In the genomic region with DNA sequence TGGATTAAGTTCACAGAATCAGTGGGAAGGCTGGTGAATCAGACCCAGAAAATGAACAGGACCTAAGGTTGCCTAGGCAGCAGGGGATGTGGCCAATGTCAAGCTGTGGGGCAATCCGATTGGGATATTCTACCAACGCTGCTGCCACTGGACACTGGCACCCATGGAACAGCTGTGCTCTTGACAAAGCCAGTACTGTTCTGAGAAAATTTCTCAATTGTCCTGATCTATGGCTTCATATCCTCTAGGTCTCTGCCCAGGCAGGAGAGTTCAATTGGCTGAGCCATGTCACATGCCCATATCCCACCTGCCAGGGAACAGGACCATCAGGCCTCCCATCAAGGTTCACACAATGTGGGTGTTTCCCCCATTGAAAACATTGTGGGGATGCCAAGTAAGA, we compare ENCODE assay signal across 15 cellular contexts. TPM values are rescaled to one million over a fixed set of nuclear protein-coding genes. Genes with fewer than 3 reads are reported as not detected.
"Had no signal": no experiment of that assay in that cellular context is flagged by ENCODE, and none has a peak within 500 bp of the region (broad histone marks: within the 10 kb centered on the region; RNA-seq: fewer than 3 reads in every experiment).

No MANE protein-coding gene starts in this region.

- H3K27ac ChIP-seq: spleen, testis, upper lobe of right lung had no signal

- DNase-seq: activated CD4-positive, alpha-beta T cell treated with anti-CD3 and anti-CD28 coated beads, Interleukin-2, amount 50 U/mL, for 4 hours; activated CD4-positive, CD25-positive, alpha-beta regulatory T cell treated with anti-CD3 and anti-CD28 coated beads, Interleukin-2, amount 50 U/mL, for 72 hours; activated CD8-positive, alpha-beta memory T cell treated with anti-CD3 and anti-CD28 coated beads, Interleukin-2, amount 10 ng/mL, durations not matched to agents 7 days and 5 days; activated gamma-delta T cell; activated naive CD8-positive, alpha-beta T cell treated with anti-CD3 and anti-CD28 coated beads, Interleukin-2, amount 10 ng/mL, durations not matched to agents 7 days and 5 days; activated T-cell treated with anti-CD3 and anti-CD28 coated beads, Interleukin-2, amount 50 U/mL, for 4 hours; left ventricle myocardium superior; naive B cell; right cardiac atrium; spleen; stimulated activated CD4-positive, alpha-beta T cell treated with anti-CD3 and anti-CD28 coated beads, Interleukin-1b, Interleukin-23, amount 100 ng/mL, for 48 hours; stimulated activated naive B cell treated with anti-CD40 and anti-IgM and Interleukin-4, amounts not matched to agents 10 μg/mL and 1 μg/mL and 100 μg/mL, for 72 hours; T-helper 17 cell; testis; upper lobe of right lung had no signal

- H3K4me3 ChIP-seq: spleen, testis, upper lobe of right lung had no signal

- H3K36me3 ChIP-seq: spleen, upper lobe of right lung had no signal

- H3K27me3 ChIP-seq: testis, upper lobe of right lung had no signal

- H3K9me3 ChIP-seq: spleen, testis, upper lobe of right lung had no signal

RNA-seq across cellular contexts. Expression of a gene that starts 6.2 kb away (rescaled TPM):
- total RNA-seq: activated CD8-positive, alpha-beta memory T cell treated with anti-CD3 and anti-CD28 coated beads, Interleukin-2, amount 10 ng/mL, durations not matched to agents 7 days and 5 days; activated naive CD8-positive, alpha-beta T cell treated with anti-CD3 and anti-CD28 coated beads, Interleukin-2, amount 10 ng/mL, durations not matched to agents 7 days and 5 days had no signal
